9 cellular contexts compared by ENCODE assay signal in genomic region chr12:2248901-2249381, GRCh38.
A peak's percentile ranks its signal among the peaks of the same experiment; 100 is the strongest.
DNase-seq lines count a peak whose midpoint lies in the region; ATAC-seq and TF ChIP-seq lines count a peak whose summit lies in the region.
"Had no signal": no experiment of that assay in that cellular context is flagged by ENCODE, and none has a peak within 500 bp of the region (broad histone marks: within the 10 kb centered on the region; RNA-seq: fewer than 3 reads in every experiment).

No MANE protein-coding gene starts in this region.

- H3K4me3 ChIP-seq in mucosa of descending colon (no peak overlapping the region), prostate gland (no peak overlapping the region)

- no peak for TF ChIP-seq POLR2A in prostate gland (IDR thresholded peaks at IDR 0.05)

- TF ChIP-seq CTCF in mucosa of descending colon (IDR thresholded peaks at IDR 0.05) (no peak), prostate gland (IDR thresholded peaks at IDR 0.05) (no peak)

- H3K36me3 ChIP-seq in mucosa of descending colon (ENCODE audit: low read depth), result no peaks in the 10 kb centered on the region
- no peaks in the 10 kb centered on the region for H3K36me3 ChIP-seq in prostate gland
- H3K36me3 ChIP-seq: neutrophil had no signal

- peak; percentile 96 for DNase-seq in NCI-H2107 treated with DMSO at 0.1 percent for 48 hours (lab: John Stamatoyannopoulos, UW; ENCODE audit: unreplicated experiment)
- DNase-seq in mucosa of descending colon, result no peak
- no peak for DNase-seq in prostate gland (ENCODE audit: low spot score)
- no peak for DNase-seq in 8988T
- DNase-seq in NCI-H2227 (lab: John Stamatoyannopoulos, UW; ENCODE audit: unreplicated experiment), result no peak

- ATAC-seq in GM18861 (IDR thresholded peaks at IDR 0.05; ENCODE audit: unreplicated experiment) (peak; percentile 84), HG02759 (IDR thresholded peaks at IDR 0.05; ENCODE audit: unreplicated experiment) (peak; percentile 67), mucosa of descending colon (peak; percentile 44), GM21786 (IDR thresholded peaks at IDR 0.05; ENCODE audit: unreplicated experiment) (no peak)

- H3K27ac ChIP-seq in prostate gland, result peak overlapping the region in 1 of 2 donors; percentile 29
- H3K27ac ChIP-seq: neutrophil had no signal

- H3K9me3 ChIP-seq in mucosa of descending colon, result no peaks in the 10 kb centered on the region
- no peaks in the 10 kb centered on the region for H3K9me3 ChIP-seq in prostate gland
- H3K9me3 ChIP-seq: neutrophil had no signal

- WGBS in prostate gland, result 65% methylated on average over 8 of the region's 8 CpGs

- intact Hi-C loops in mucosa of descending colon (cut with DNase I, micrococcal nuclease), result no loop called here
- intact Hi-C loops in prostate gland (cut with DNase I), result no loop called here

- H3K27me3 ChIP-seq in prostate gland (replicated peaks; ENCODE audit: insufficient read depth), result no peaks in the 10 kb centered on the region
- H3K27me3 ChIP-seq: neutrophil had no signal

- H3K4me1 ChIP-seq in mucosa of descending colon (ENCODE audit: low read depth), result peaks cover 3% of the 10 kb centered on the region
- H3K4me1 ChIP-seq in prostate gland (replicated peaks), result no peaks in the 10 kb centered on the region
